Comparison of ENCODE assay signal across 2 cellular contexts in genomic region chr4:168102403-168102802, GRCh38.
TF ChIP-seq lines count a peak whose summit lies in the region.

No MANE protein-coding gene starts in this region.

TF ChIP-seq in A549, 52 proteins besides CTCF, POLR2A, EP300 and RAD21 (continued from another document):
- TF ChIP-seq, protein P1, sequence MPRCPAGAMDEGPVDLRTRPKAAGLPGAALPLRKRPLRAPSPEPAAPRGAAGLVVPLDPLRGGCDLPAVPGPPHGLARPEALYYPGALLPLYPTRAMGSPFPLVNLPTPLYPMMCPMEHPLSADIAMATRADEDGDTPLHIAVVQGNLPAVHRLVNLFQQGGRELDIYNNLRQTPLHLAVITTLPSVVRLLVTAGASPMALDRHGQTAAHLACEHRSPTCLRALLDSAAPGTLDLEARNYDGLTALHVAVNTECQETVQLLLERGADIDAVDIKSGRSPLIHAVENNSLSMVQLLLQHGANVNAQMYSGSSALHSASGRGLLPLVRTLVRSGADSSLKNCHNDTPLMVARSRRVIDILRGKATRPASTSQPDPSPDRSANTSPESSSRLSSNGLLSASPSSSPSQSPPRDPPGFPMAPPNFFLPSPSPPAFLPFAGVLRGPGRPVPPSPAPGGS (IDR thresholded peaks at IDR 0.05): no peak
- TF ChIP-seq, protein P2, sequence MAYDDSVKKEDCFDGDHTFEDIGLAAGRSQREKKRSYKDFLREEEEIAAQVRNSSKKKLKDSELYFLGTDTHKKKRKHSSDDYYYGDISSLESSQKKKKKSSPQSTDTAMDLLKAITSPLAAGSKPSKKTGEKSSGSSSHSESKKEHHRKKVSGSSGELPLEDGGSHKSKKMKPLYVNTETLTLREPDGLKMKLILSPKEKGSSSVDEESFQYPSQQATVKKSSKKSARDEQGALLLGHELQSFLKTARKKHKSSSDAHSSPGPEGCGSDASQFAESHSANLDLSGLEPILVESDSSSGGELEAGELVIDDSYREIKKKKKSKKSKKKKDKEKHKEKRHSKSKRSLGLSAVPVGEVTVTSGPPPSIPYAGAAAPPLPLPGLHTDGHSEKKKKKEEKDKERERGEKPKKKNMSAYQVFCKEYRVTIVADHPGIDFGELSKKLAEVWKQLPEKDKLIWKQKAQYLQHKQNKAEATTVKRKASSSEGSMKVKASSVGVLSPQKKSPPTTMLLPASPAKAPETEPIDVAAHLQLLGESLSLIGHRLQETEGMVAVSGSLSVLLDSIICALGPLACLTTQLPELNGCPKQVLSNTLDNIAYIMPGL (CRISPR knock-in tag; IDR thresholded peaks at IDR 0.05; ENCODE audit: borderline replicate concordance): no peak
- TF ChIP-seq NFE2L2 (conservative IDR thresholded peaks at IDR 0.05; ENCODE audit: low read length) (peak; percentile 80), RCOR1 (IDR thresholded peaks at IDR 0.05; ENCODE audit: low read depth, low read length) (no peak)
TF ChIP-seq in A549: peak in this region for 2.

TF ChIP-seq in IMR-90, 13 proteins besides CTCF, POLR2A, EP300 and RAD21 (continued from another document):
- no peak for TF ChIP-seq RFX5 (IDR thresholded peaks at IDR 0.05; ENCODE audit: low read depth, low read length)
